Comparison of ENCODE assay signal across 8 cellular contexts in genomic region chrX:23743623-23743971, GRCh38. TPM values are rescaled to one million over a fixed set of nuclear protein-coding genes. Genes with fewer than 3 reads are reported as not detected.
DNase-seq lines count a peak whose midpoint lies in the region; ATAC-seq and TF ChIP-seq lines count a peak whose summit lies in the region.
"Not testable (repeated sequence)": the region's sequence is repeated elsewhere in the genome, so short reads cannot be mapped to it uniquely, and the experiment has no call there.

No MANE protein-coding gene starts in this region.

- H3K27ac Mint-ChIP-seq in activated naive CD4-positive, alpha-beta T cell treated with anti-CD3 and anti-CD28 coated beads, Interleukin-2, amount 50 U/mL, for 24 hours: not testable (repeated sequence)
- peak overlapping the region; percentile 90 to 97 (median 91) for H3K27ac Mint-ChIP-seq in nephron
- peak overlapping the region; percentile 89 for H3K27ac Mint-ChIP-seq in stimulated activated memory B cell treated with anti-CD40 and anti-IgM and Interleukin-4, amounts not matched to agents 10 μg/mL and 1 μg/mL and 100 μg/mL, for 72 hours

- not testable (repeated sequence) for H3K36me3 Mint-ChIP-seq in activated naive CD4-positive, alpha-beta T cell treated with anti-CD3 and anti-CD28 coated beads, Interleukin-2, amount 50 U/mL, for 24 hours; nephron (ENCODE audit: low read depth); stimulated activated memory B cell treated with anti-CD40 and anti-IgM and Interleukin-4, amounts not matched to agents 10 μg/mL and 1 μg/mL and 100 μg/mL, for 72 hours

- not testable (repeated sequence) for TF ChIP-seq CTCF in AG10803 (conservative IDR thresholded peaks at IDR 0.05; ENCODE audit: low read length); HEK293 (tag by site-specific recombination; IDR thresholded peaks at IDR 0.05); nephron (IDR thresholded peaks at IDR 0.05; ENCODE audit: unreplicated experiment in 3 of 3)

- H3K27ac ChIP-seq in HEK293 (ENCODE audit: extremely low read depth, low read depth, low read length) (peak overlapping the region; percentile 77; the same call in 1 of the 2 replicates), SJSA1 (peak overlapping the region; percentile 100), duodenal mucosa (ENCODE audit: low read depth, low read length) (peak overlapping the region; percentile 36)

- not testable (repeated sequence) for ATAC-seq in stimulated activated memory B cell treated with anti-CD40 and anti-IgM and Interleukin-4, amounts not matched to agents 10 μg/mL and 1 μg/mL and 100 μg/mL, for 72 hours

- H3K4me3 ChIP-seq in AG10803 (ENCODE audit: low read length): peak overlapping the region; percentile 40
- peak overlapping the region; percentile 80; the same call in 1 of the 2 replicates for H3K4me3 ChIP-seq in HEK293 (ENCODE audit: low read depth, low read length)
- peak overlapping the region; percentile 90 for H3K4me3 ChIP-seq in SJSA1
- H3K4me3 ChIP-seq in duodenal mucosa (ENCODE audit: low read depth in 1 of 2, low read length in 2 of 2): peak overlapping the region; percentile 73
- peak overlapping the region; percentile 70 for H3K4me3 ChIP-seq in iPS-15b (ENCODE audit: low read depth, low read length)

- not testable (repeated sequence) for H3K27me3 Mint-ChIP-seq in activated naive CD4-positive, alpha-beta T cell treated with anti-CD3 and anti-CD28 coated beads, Interleukin-2, amount 50 U/mL, for 24 hours; nephron (ENCODE audit: low read depth); stimulated activated memory B cell treated with anti-CD40 and anti-IgM and Interleukin-4, amounts not matched to agents 10 μg/mL and 1 μg/mL and 100 μg/mL, for 72 hours

- not testable (repeated sequence) for H3K4me1 ChIP-seq in HEK293 (ENCODE audit: control insufficient read depth, insufficient read depth, low read length); SJSA1 (replicated peaks); duodenal mucosa (ENCODE audit: control insufficient read depth in 1 of 2, insufficient read depth in 2 of 2, low read length in 2 of 2); iPS-15b (ENCODE audit: control insufficient read depth, insufficient read depth, low read length)

- DNase-seq in AG10803 (ENCODE audit: low read depth); SJSA1 (ENCODE audit: low read depth in 1 of 2, low spot score in 2 of 2): not testable (repeated sequence)

- not testable (repeated sequence) for H3K27me3 ChIP-seq in SJSA1 (replicated peaks); duodenal mucosa (ENCODE audit: control insufficient read depth in 1 of 2, insufficient read depth in 2 of 2, low read length in 2 of 2); iPS-15b (ENCODE audit: control insufficient read depth, insufficient read depth, low read length)

- not testable (repeated sequence) for H3K36me3 ChIP-seq in HEK293 (ENCODE audit: control insufficient read depth in 2 of 2, insufficient read depth in 1 of 2, low read length in 2 of 2); SJSA1; duodenal mucosa (ENCODE audit: control insufficient read depth in 1 of 2, insufficient read depth in 2 of 2, low read length in 2 of 2); iPS-15b (ENCODE audit: control insufficient read depth, insufficient read depth, low read length)

- CTCF ChIA-PET in HEK293 (lab: Yijun Ruan, JAX): interaction anchor here (0.7 to 2.1 kb wide), 4 partner anchors 11 to 158 kb away, joined by 4 to 7 read pairs (median 6); no protein-coding TSS in a partner anchor

- POLR2A ChIA-PET in HEK293 (lab: Yijun Ruan, JAX): interaction anchor here (0.9 to 3.1 kb wide), 8 partner anchors 8 to 159 kb away, joined by 3 to 46 read pairs (median 4); partner anchors contain the start of gene SAT1

- H3K9me3 Mint-ChIP-seq in activated naive CD4-positive, alpha-beta T cell treated with anti-CD3 and anti-CD28 coated beads, Interleukin-2, amount 50 U/mL, for 24 hours; nephron; stimulated activated memory B cell treated with anti-CD40 and anti-IgM and Interleukin-4, amounts not matched to agents 10 μg/mL and 1 μg/mL and 100 μg/mL, for 72 hours: not testable (repeated sequence)

- H3K4me1 Mint-ChIP-seq in activated naive CD4-positive, alpha-beta T cell treated with anti-CD3 and anti-CD28 coated beads, Interleukin-2, amount 50 U/mL, for 24 hours: peaks cover 21% of the 10 kb centered on the region
- peaks cover 12% of the 10 kb centered on the region for H3K4me1 Mint-ChIP-seq in nephron
- H3K4me1 Mint-ChIP-seq in stimulated activated memory B cell treated with anti-CD40 and anti-IgM and Interleukin-4, amounts not matched to agents 10 μg/mL and 1 μg/mL and 100 μg/mL, for 72 hours: peaks cover 18% of the 10 kb centered on the region

- not testable (repeated sequence) for H3K9ac ChIP-seq in duodenal mucosa (ENCODE audit: low read depth in 1 of 2, low read length in 2 of 2); iPS-15b (ENCODE audit: low read depth, low read length)

- H3K9me3 ChIP-seq in HEK293 (ENCODE audit: control insufficient read depth, insufficient read depth, low read depth, low read length); SJSA1 (replicated peaks); duodenal mucosa (ENCODE audit: control insufficient read depth in 1 of 2, low read length in 2 of 2); iPS-15b (ENCODE audit: control insufficient read depth, insufficient read depth, low read length): not testable (repeated sequence)

- peak overlapping the region; percentile 82 for H3K4me3 Mint-ChIP-seq in activated naive CD4-positive, alpha-beta T cell treated with anti-CD3 and anti-CD28 coated beads, Interleukin-2, amount 50 U/mL, for 24 hours
- peak overlapping the region; percentile 87 to 93 (median 90) for H3K4me3 Mint-ChIP-seq in nephron
- H3K4me3 Mint-ChIP-seq in stimulated activated memory B cell treated with anti-CD40 and anti-IgM and Interleukin-4, amounts not matched to agents 10 μg/mL and 1 μg/mL and 100 μg/mL, for 72 hours: peak overlapping the region; percentile 95

TF ChIP-seq in HEK293, 187 proteins besides CTCF, POLR2A, EP300 and RAD21 (continues in another document):
- TF ChIP-seq ZEB2 (tag by site-specific recombination; IDR thresholded peaks at IDR 0.05) (peak; percentile 11; the same call in 1 of the 2 replicates), ZNF600 (tag by site-specific recombination; IDR thresholded peaks at IDR 0.05) (0 out of 2 replicates have a peak, but pooled peaks have one; percentile 34), INSM2 (tag by site-specific recombination; IDR thresholded peaks at IDR 0.05) (peak; percentile 86), HOXC10 (CRISPR knock-in tag; IDR thresholded peaks at IDR 0.05) (0 out of 2 replicates have a peak, but pooled peaks have one; percentile 13), ZNF580 (tag by site-specific recombination; IDR thresholded peaks at IDR 0.05) (peak; percentile 39; the same call in 1 of the 2 replicates), ZNF335 (tag by site-specific recombination; conservative IDR thresholded peaks at IDR 0.05) (0 out of 2 replicates have a peak, but pooled peaks have one; percentile 41), ZNF639 (tag by site-specific recombination; IDR thresholded peaks at IDR 0.05) (peak; percentile 27; the same call in 1 of the 2 replicates)

RNA-seq across cellular contexts. Expression of gene ACOT9, which starts 0.5 kb away (rescaled TPM):
- total RNA-seq in SJSA1 (2014; rRNA removed; shearing (Covaris generic)): 68.9 and 91.6 TPM in 2 replicates

RNA-seq across cellular contexts. Expression of gene SAT1, which starts 39.4 kb away (rescaled TPM):
- total RNA-seq in SJSA1 (2014; rRNA removed; shearing (Covaris generic)): 60.2 and 114 TPM in 2 replicates

Comparison
In these comparisons a context has a peak if more than half of its experiments do, and no peak if none do; other contexts are left out.
1. H3K4me3 ChIP-seq: peak in every context shown above with its lines; median percentile 90 in SJSA1; 80 in HEK293; 73 in duodenal mucosa; 70 in iPS-15b; 40 in AG10803.
2. H3K27ac ChIP-seq: peak in every context shown above with its lines; median percentile 100 in SJSA1; 77 in HEK293; 36 in duodenal mucosa.